Comparison of ENCODE assay signal across 8 cellular contexts in genomic region chr7:16891338-16891737, GRCh38. TPM values are rescaled to one million over a fixed set of nuclear protein-coding genes. Genes with fewer than 3 reads are reported as not detected.
DNase-seq lines count a peak whose midpoint lies in the region; ATAC-seq and TF ChIP-seq lines count a peak whose summit lies in the region.

No MANE protein-coding gene starts in this region.

- TF ChIP-seq CTCF in HFFc6 (IDR thresholded peaks at IDR 0.05) (peak; percentile 70), left lung (IDR thresholded peaks at IDR 0.05) (peak; percentile 20 to 36)

- no peak overlapping the region for H3K4me3 ChIP-seq in left lung

- no peak overlapping the region for H3K27ac ChIP-seq in left lung

- DNase-seq in activated T-cell treated with anti-CD3 and anti-CD28 coated beads for 1 hour (ENCODE audit: low read depth): peak; percentile 2
- DNase-seq in activated T-cell treated with anti-CD3 and anti-CD28 coated beads, Interleukin-2, amount 50 U/mL, for 48 hours: no peak
- peak; percentile 61 for DNase-seq in HFFc6
- DNase-seq in NCI-H2107 treated with DMSO at 0.1 percent for 48 hours (lab: John Stamatoyannopoulos, UW; ENCODE audit: unreplicated experiment): peak; percentile 73
- DNase-seq in T47D (ENCODE audit: low read depth in 1 of 2, low spot score in 1 of 2): peak; percentile 22 to 93
- DNase-seq in left lung: no peak
- DNase-seq in 8988T: no peak

- no peaks in the 10 kb centered on the region for H3K4me1 ChIP-seq in left lung

- intact Hi-C loops in left lung (cut with DNase I): no loop called here

- no peaks in the 10 kb centered on the region for H3K27me3 ChIP-seq in left lung

- ATAC-seq in left lung (peak; percentile 99), HG02571 (IDR thresholded peaks at IDR 0.05; ENCODE audit: unreplicated experiment) (no peak)

- H3K27ac Mint-ChIP-seq in HFFc6: no peak overlapping the region

- H3K36me3 ChIP-seq in left lung: no peaks in the 10 kb centered on the region

- no peaks in the 10 kb centered on the region for H3K9me3 Mint-ChIP-seq in HFFc6

- in situ Hi-C loops in T47D (cut with HindIII; ENCODE audit: low pct_unique_long_range_greater_than_20kb, low sequenced_read_pairs): no loop called here

- no peak overlapping the region for H3K4me3 Mint-ChIP-seq in HFFc6

- H3K27me3 Mint-ChIP-seq in HFFc6 (ENCODE audit: insufficient read depth): no peaks in the 10 kb centered on the region; the same call in 1 of the 2 replicates

- H3K36me3 Mint-ChIP-seq in HFFc6 (ENCODE audit: low read depth): no peaks in the 10 kb centered on the region

- no peaks in the 10 kb centered on the region for H3K9me3 ChIP-seq in left lung

- peaks cover 14% of the 10 kb centered on the region for H3K4me1 Mint-ChIP-seq in HFFc6 (ENCODE audit: low read depth)

RNA-seq across cellular contexts. Expression of gene AGR3, which starts 9.6 kb away (rescaled TPM):
- not detected for total RNA-seq in HFFc6 (2021; fragmentation: NEBNext Ultra II Directional; extraction: Animal tissue kit (Norgen Biotek cat#: 25700))
- total RNA-seq in left lung: 100 to 1,000 TPM; 115 to 132 TPM

Comparison
In these comparisons a context has a peak if more than half of its experiments do, and no peak if none do; other contexts are left out.
1. DNase-seq: peak in activated T-cell treated with anti-CD3 and anti-CD28 coated beads for 1 hour (single experiment), HFFc6 (single experiment), NCI-H2107 treated with DMSO at 0.1 percent for 48 hours (single experiment) and T47D (2 of 2); none in activated T-cell treated with anti-CD3 and anti-CD28 coated beads, Interleukin-2, amount 50 U/mL, for 48 hours (0 of 2), left lung (0 of 2) and 8988T (single experiment).
2. RNA of gene AGR3, which starts 9.6 kb away (total RNA-seq): 115 to 132 TPM in left lung; not detected in HFFc6; every median in the first group is over 100 times any median in the second.